In genomic region chr11:10897150-10897549, GRCh38 we compare ENCODE assay signal across 26 cellular contexts.
"Had no signal": no experiment of that assay in that cellular context is flagged by ENCODE, and none has a peak within 500 bp of the region (broad histone marks: within the 10 kb centered on the region; RNA-seq: fewer than 3 reads in every experiment).

No MANE protein-coding gene starts in this region.

- H3K36me3 ChIP-seq: esophagus muscularis mucosa, gastroesophageal sphincter, stomach, suprapubic skin, tibial nerve, uterus had no signal

- H3K9me3 ChIP-seq: body of pancreas, esophagus muscularis mucosa, gastroesophageal sphincter, stomach, suprapubic skin, tibial nerve, uterus had no signal

- H3K27ac ChIP-seq: body of pancreas, esophagus muscularis mucosa, gastroesophageal sphincter, suprapubic skin, tibial nerve, uterus had no signal

- ATAC-seq: activated naive CD8-positive, alpha-beta T cell treated with anti-CD3 and anti-CD28 coated beads, Interleukin-2, amount 50 U/mL, for 24 hours; body of pancreas; gastroesophageal sphincter; left lobe of liver; naive thymus-derived CD8-positive, alpha-beta T cell had no signal

- DNase-seq: activated CD4-positive, alpha-beta T cell treated with anti-CD3 and anti-CD28 coated beads for 4 hours; activated CD4-positive, alpha-beta T cell treated with anti-CD3 and anti-CD28 coated beads, Interleukin-2, amount 50 U/mL, for 48 hours; activated CD4-positive, CD25-positive, alpha-beta regulatory T cell; activated CD8-positive, alpha-beta memory T cell treated with anti-CD3 and anti-CD28 coated beads, Interleukin-2, amount 50 U/mL, for 48 hours; activated effector memory CD4-positive, alpha-beta T cell treated with Interleukin-2 at 50 U/mL for 16 hours; activated naive CD4-positive, alpha-beta T cell treated with anti-CD3 and anti-CD28 coated beads, Interleukin-2, amount 10 ng/mL, durations not matched to agents 7 days and 5 days; activated naive CD8-positive, alpha-beta T cell treated with anti-CD3 and anti-CD28 coated beads, Interleukin-2, amount 50 U/mL, for 24 hours; activated T-cell treated with anti-CD3 and anti-CD28 coated beads, Interleukin-2, amount 50 U/mL, for 48 hours; anterior cingulate cortex; body of pancreas; caudate nucleus; effector memory CD4-positive, alpha-beta T cell; head of caudate nucleus; kidney; naive thymus-derived CD8-positive, alpha-beta T cell; stimulated activated CD4-positive, alpha-beta T cell treated with anti-CD3 and anti-CD28 coated beads, Interleukin-12 subunit alpha, Interleukin-12 subunit beta, amount 100 ng/mL, for 4 hours; stomach; T1000; uterus had no signal

- H3K27me3 ChIP-seq: body of pancreas, esophagus muscularis mucosa, gastroesophageal sphincter, stomach, suprapubic skin, tibial nerve, uterus had no signal

- FAIRE-seq: endothelial cell of umbilical vein, kidney had no signal

- H3K4me3 ChIP-seq: body of pancreas, esophagus muscularis mucosa, gastroesophageal sphincter, lung, stomach, suprapubic skin, tibial nerve, uterus had no signal
